ENCODE assay signal across 22 cellular contexts in the genomic region with DNA sequence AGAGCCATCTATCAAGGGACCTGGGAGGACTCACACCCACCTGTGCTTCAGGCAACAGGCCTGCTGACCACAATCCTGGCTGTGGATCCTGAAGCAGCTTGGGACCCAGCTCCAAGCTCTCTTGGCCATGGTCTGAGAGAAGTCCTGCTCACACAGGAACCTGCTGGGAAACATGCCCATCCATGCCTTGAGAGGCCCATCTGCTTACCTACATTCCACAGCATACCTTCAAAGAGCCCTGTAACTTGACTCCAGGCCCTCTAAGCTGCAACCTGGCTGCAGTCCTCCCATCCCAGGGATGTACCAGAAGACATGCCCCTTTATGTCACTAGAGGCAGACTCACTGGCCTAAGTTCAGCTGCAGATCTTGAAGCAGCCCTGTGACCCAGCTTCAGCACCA.
"Had no signal": no experiment of that assay in that cellular context is flagged by ENCODE, and none has a peak within 500 bp of the region (broad histone marks: within the 10 kb centered on the region; RNA-seq: fewer than 3 reads in every experiment).

No MANE protein-coding gene starts in this region.

- H3K9me3 Mint-ChIP-seq: effector memory CD8-positive, alpha-beta T cell had no signal

- DNase-seq: activated CD4-positive, alpha-beta memory T cell treated with anti-CD3 and anti-CD28 coated beads, Interleukin-2, amount 10 ng/mL, durations not matched to agents 7 days and 5 days; activated CD4-positive, alpha-beta T cell treated with anti-CD3 and anti-CD28 coated beads for 48 hours; activated CD4-positive, CD25-positive, alpha-beta regulatory T cell; activated CD8-positive, alpha-beta memory T cell treated with anti-CD3 and anti-CD28 coated beads, Interleukin-2, amount 10 ng/mL, durations not matched to agents 7 days and 5 days; activated naive CD4-positive, alpha-beta T cell; activated naive CD8-positive, alpha-beta T cell treated with anti-CD3 and anti-CD28 coated beads for 36 hours; amniotic stem cell; dermis blood vessel endothelial cell; effector memory CD8-positive, alpha-beta T cell; foreskin melanocyte; glutamatergic neuron; hippocampal formation; left ventricle myocardium superior; mucosa of descending colon; naive B cell; stimulated activated naive B cell treated with anti-CD40 and anti-IgM and Interleukin-4, amounts not matched to agents 10 μg/mL and 1 μg/mL and 100 μg/mL, for 72 hours; T-helper 9 cell; upper lobe of right lung had no signal

- H3K27me3 Mint-ChIP-seq: activated CD4-positive, alpha-beta memory T cell treated with anti-CD3 and anti-CD28 coated beads, Interleukin-2, amount 10 ng/mL, durations not matched to agents 7 days and 5 days; activated CD8-positive, alpha-beta memory T cell treated with anti-CD3 and anti-CD28 coated beads, Interleukin-2, amount 10 ng/mL, durations not matched to agents 7 days and 5 days; activated naive CD8-positive, alpha-beta T cell treated with anti-CD3 and anti-CD28 coated beads for 36 hours; activated T-helper 17 cell treated with anti-CD3 and anti-CD28 coated beads, Interleukin-2, amount 50 U/mL, for 72 hours; effector memory CD8-positive, alpha-beta T cell; memory B cell; naive B cell; progenitor cell of endocrine pancreas; stimulated activated naive B cell treated with anti-CD40 and anti-IgM and Interleukin-4, amounts not matched to agents 10 μg/mL and 1 μg/mL and 100 μg/mL, for 72 hours had no signal

- H3K4me1 Mint-ChIP-seq: neural crest cell had no signal

- ATAC-seq: activated CD8-positive, alpha-beta memory T cell treated with anti-CD3 and anti-CD28 coated beads, Interleukin-2, amount 10 ng/mL, durations not matched to agents 7 days and 5 days; activated T-helper 17 cell treated with anti-CD3 and anti-CD28 coated beads, Interleukin-2, amount 50 U/mL, for 72 hours; effector memory CD8-positive, alpha-beta T cell; left ventricle myocardium superior; mucosa of descending colon; stimulated activated naive B cell treated with anti-CD40 and anti-IgM and Interleukin-4, amounts not matched to agents 10 μg/mL and 1 μg/mL and 100 μg/mL, for 72 hours; upper lobe of right lung had no signal

- H3K4me3 Mint-ChIP-seq: activated CD4-positive, alpha-beta memory T cell treated with anti-CD3 and anti-CD28 coated beads, Interleukin-2, amount 10 ng/mL, durations not matched to agents 7 days and 5 days; activated CD8-positive, alpha-beta memory T cell treated with anti-CD3 and anti-CD28 coated beads, Interleukin-2, amount 10 ng/mL, durations not matched to agents 7 days and 5 days; activated naive CD8-positive, alpha-beta T cell treated with anti-CD3 and anti-CD28 coated beads for 36 hours; activated T-helper 17 cell treated with anti-CD3 and anti-CD28 coated beads, Interleukin-2, amount 50 U/mL, for 72 hours; effector memory CD8-positive, alpha-beta T cell; memory B cell; naive B cell; neural crest cell; stimulated activated naive B cell treated with anti-CD40 and anti-IgM and Interleukin-4, amounts not matched to agents 10 μg/mL and 1 μg/mL and 100 μg/mL, for 72 hours had no signal
